12 cellular contexts compared by ENCODE assay signal in genomic region chrX:40504801-40505605, GRCh38.
DNase-seq lines count a peak whose midpoint lies in the region; ATAC-seq and TF ChIP-seq lines count a peak whose summit lies in the region.
"Had no signal": no experiment of that assay in that cellular context is flagged by ENCODE, and none has a peak within 500 bp of the region (broad histone marks: within the 10 kb centered on the region; RNA-seq: fewer than 3 reads in every experiment).

No MANE protein-coding gene starts in this region.

- H3K27ac ChIP-seq in endodermal cell (ENCODE audit: low read depth, low read length) (peak overlapping the region; percentile 49), osteoblast (ENCODE audit: low read depth, low read length) (peak overlapping the region; percentile 42)

- DNase-seq in GM03348 (ENCODE audit: low spot score) (peak; percentile 75), NCI-H226 (peak; percentile 28), endodermal cell (peak; percentile 66), osteoblast (ENCODE audit: insufficient read length, low spot score, missing footprints) (peak; percentile 89), D341Med (ENCODE audit: low spot score) (no peak), NCI-H187 treated with DMSO at 0.1 percent for 48 hours (lab: John Stamatoyannopoulos, UW) (no peak), G401 (ENCODE audit: low spot score) (no peak)
- DNase-seq: erythroblast; NCI-H748 treated with DMSO at 0.1 percent for 48 hours; stimulated activated CD4-positive, alpha-beta T cell treated with anti-CD3 and anti-CD28 coated beads, Interleukin-4, amount 100 ng/mL, for 1 hour had no signal

- H3K9me3 ChIP-seq in endodermal cell (ENCODE audit: control insufficient read depth, low read length) (no peaks in the 10 kb centered on the region), osteoblast (ENCODE audit: low read depth, low read length) (no peaks in the 10 kb centered on the region)

- H3K27ac Mint-ChIP-seq in endodermal cell, result peak overlapping the region; percentile 61
- H3K27ac Mint-ChIP-seq: T-helper 1 cell treated with Interleukin-12 subunit alpha and Interleukin-12 subunit beta and Interleukin-4 antibody, amounts not matched to agents 30 μg/mL and 1 μg/mL, for 36 hours had no signal

- H3K36me3 Mint-ChIP-seq in endodermal cell (ENCODE audit: low read depth), result no peaks in the 10 kb centered on the region

- no peak overlapping the region for H3K4me3 ChIP-seq in endodermal cell (ENCODE audit: low read length)
- H3K4me3 ChIP-seq in osteoblast (ENCODE audit: insufficient read depth, low read length), result no peak overlapping the region

- H3K36me3 ChIP-seq in endodermal cell (ENCODE audit: control insufficient read depth, insufficient read depth, low read length) (no peaks in the 10 kb centered on the region), osteoblast (ENCODE audit: insufficient read depth, low read length) (no peaks in the 10 kb centered on the region)

- ATAC-seq in GM18502 (IDR thresholded peaks at IDR 0.05; ENCODE audit: poor library complexity, unreplicated experiment), result no peak

- peak overlapping the region; percentile 36 for H3K4me2 ChIP-seq in osteoblast (ENCODE audit: insufficient read depth, low read length)

- H4K20me1 ChIP-seq in osteoblast (ENCODE audit: insufficient read depth, low read length), result no peaks in the 10 kb centered on the region

- H3K4me1 ChIP-seq in endodermal cell (ENCODE audit: control insufficient read depth, insufficient read depth, low read length) (no peaks in the 10 kb centered on the region), osteoblast (ENCODE audit: insufficient read depth, low read length) (peaks cover 18% of the 10 kb centered on the region)

- peaks cover 1% of the 10 kb centered on the region for H3K27me3 Mint-ChIP-seq in endodermal cell (ENCODE audit: insufficient read depth)

- H2AFZ ChIP-seq in osteoblast (ENCODE audit: low read length), result no peak overlapping the region

- in situ Hi-C loops in G401 (cut with HindIII; ENCODE audit: low sequenced_read_pairs), result no loop called here

- 62% methylated on average over 5 of the region's 5 CpGs; no CpG with 5 or more reads in 1 of the 2 experiments for WGBS in endodermal cell (ENCODE audit: insufficient coverage in 1 of 2, insufficient read length in 1 of 2), 2 experiments

- TF ChIP-seq CTCF in endodermal cell (conservative IDR thresholded peaks at IDR 0.05) (no peak), osteoblast (IDR thresholded peaks at IDR 0.05; ENCODE audit: extremely low read depth, low read depth, low read length) (no peak)

- no peak overlapping the region for H3K9ac ChIP-seq in endodermal cell (ENCODE audit: extremely low read depth, low read length, poor library complexity, severe bottlenecking)

- peaks cover 50% of the 10 kb centered on the region for H3K9me3 Mint-ChIP-seq in endodermal cell
- H3K9me3 Mint-ChIP-seq: T-helper 1 cell treated with Interleukin-12 subunit alpha and Interleukin-12 subunit beta and Interleukin-4 antibody, amounts not matched to agents 30 μg/mL and 1 μg/mL, for 36 hours had no signal

- peaks cover 3% of the 10 kb centered on the region for H3K4me1 Mint-ChIP-seq in endodermal cell

- H3K79me2 ChIP-seq in osteoblast (ENCODE audit: insufficient read depth, low read length), result no peaks in the 10 kb centered on the region

- no peaks in the 10 kb centered on the region for H3K27me3 ChIP-seq in endodermal cell (ENCODE audit: control insufficient read depth, insufficient read depth, low read length, poor library complexity, severe bottlenecking)
- peaks cover 34% of the 10 kb centered on the region for H3K27me3 ChIP-seq in osteoblast (ENCODE audit: insufficient read depth, low read length)

- H3K4me3 Mint-ChIP-seq in endodermal cell, result no peak overlapping the region
- H3K4me3 Mint-ChIP-seq: T-helper 1 cell treated with Interleukin-12 subunit alpha and Interleukin-12 subunit beta and Interleukin-4 antibody, amounts not matched to agents 30 μg/mL and 1 μg/mL, for 36 hours had no signal

Comparison
In these comparisons a context has a peak if more than half of its experiments do, and no peak if none do; other contexts are left out.
1. DNase-seq: peak in GM03348 (single experiment), NCI-H226 (single experiment), endodermal cell (single experiment) and osteoblast (single experiment); none in D341Med (single experiment), NCI-H187 treated with DMSO at 0.1 percent for 48 hours (single experiment) and G401 (single experiment).